Comparison of ENCODE assay signal across 18 cellular contexts in genomic region chr13:23430664-23431063, GRCh38. TPM values are rescaled to one million over a fixed set of nuclear protein-coding genes. Genes with fewer than 3 reads are reported as not detected.
DNase-seq lines count a peak whose midpoint lies in the region; ATAC-seq, FAIRE-seq and TF ChIP-seq lines count a peak whose summit lies in the region.
"Had no signal": no experiment of that assay in that cellular context is flagged by ENCODE, and none has a peak within 500 bp of the region (broad histone marks: within the 10 kb centered on the region; RNA-seq: fewer than 3 reads in every experiment).

No MANE protein-coding gene starts in this region.

- FAIRE-seq in astrocyte (lab: Jason Lieb, UNC), result no peak
- FAIRE-seq: K562 had no signal

- no peaks in the 10 kb centered on the region for H3K36me3 ChIP-seq in astrocyte (ENCODE audit: insufficient read depth, low read length)
- H3K36me3 ChIP-seq in gastrocnemius medialis, result no peaks in the 10 kb centered on the region
- H3K36me3 ChIP-seq in Caco-2 (ENCODE audit: control insufficient read depth, insufficient read depth, low read length), result no peaks in the 10 kb centered on the region

- no peak overlapping the region for H3K27ac ChIP-seq in astrocyte (ENCODE audit: low read depth, low read length)
- H3K27ac ChIP-seq in gastrocnemius medialis, result peak overlapping the region; percentile 90 to 97 (median 95)

- H3K79me2 ChIP-seq in astrocyte (ENCODE audit: insufficient read depth, low read length), result peaks cover 63% of the 10 kb centered on the region

- ATAC-seq in gastrocnemius medialis, result no peak
- ATAC-seq: HCT116, K562 had no signal

- peaks cover 3% of the 10 kb centered on the region for H3K27me3 Mint-ChIP-seq in astrocyte (ENCODE audit: low read depth, unreplicated experiment)
- H3K27me3 Mint-ChIP-seq in glutamatergic neuron (ENCODE audit: unreplicated experiment), result peaks cover 4% of the 10 kb centered on the region
- H3K27me3 Mint-ChIP-seq in Caco-2 (ENCODE audit: insufficient read depth, unreplicated experiment), result peaks cover 4% of the 10 kb centered on the region

- H3K9ac ChIP-seq in astrocyte (ENCODE audit: low read length), result no peak overlapping the region

- H3K27me3 ChIP-seq in astrocyte (ENCODE audit: insufficient read depth, low read length) (no peaks in the 10 kb centered on the region), gastrocnemius medialis (no peaks in the 10 kb centered on the region), Caco-2 (replicated peaks; ENCODE audit: control insufficient read depth, insufficient read depth, low read length) (no peaks in the 10 kb centered on the region)

- in situ Hi-C loops in gastrocnemius medialis (cut with MboI; ENCODE audit: low sequenced_read_pairs in 4 of 4), result loop anchor here in 1 of 4 donors (25.0 kb wide), 1 partner anchor 243 kb away; the partner anchor contains the start of gene SGCG

- intact Hi-C loops in gastrocnemius medialis (cut with DNase I; ENCODE audit: low total_unique reads) (no loop called here), Caco-2 (cut with micrococcal nuclease; ENCODE audit: unreplicated experiment) (loop anchor here (5.0 kb wide), 1 partner anchor 53 kb away; no protein-coding TSS in a partner anchor)

- H3K4me2 ChIP-seq in astrocyte (ENCODE audit: low read length), result peak overlapping the region; percentile 84

- H3K4me3 Mint-ChIP-seq in astrocyte (ENCODE audit: unreplicated experiment), result no peak overlapping the region
- peak overlapping the region; percentile 96 for H3K4me3 Mint-ChIP-seq in glutamatergic neuron (ENCODE audit: unreplicated experiment)
- no peak overlapping the region for H3K4me3 Mint-ChIP-seq in Caco-2 (ENCODE audit: unreplicated experiment)

- CTCF ChIA-PET in Caco-2 (lab: Charles Lee), result no interaction called here

- POLR2A ChIA-PET in Caco-2 (lab: Charles Lee), result no interaction called here

- TF ChIP-seq CTCF in HFF-Myc (IDR thresholded peaks at IDR 0.05; ENCODE audit: low read depth, low read length, missing control alignments) (no peak), astrocyte (IDR thresholded peaks at IDR 0.05; ENCODE audit: insufficient read depth, low read depth, low read length) (no peak), glutamatergic neuron (IDR thresholded peaks at IDR 0.05; ENCODE audit: partially characterized antibody, unreplicated experiment) (no peak), gastrocnemius medialis (IDR thresholded peaks at IDR 0.05 in 4 of 5, conservative IDR thresholded peaks at IDR 0.05 in 1 of 5) (no peak), Caco-2 (IDR thresholded peaks at IDR 0.05; ENCODE audit: insufficient read depth in 1 of 2, low read depth in 1 of 2, low read length in 1 of 2, severe bottlenecking in 1 of 2, unreplicated experiment in 1 of 2) (no peak)

- peaks cover 2% of the 10 kb centered on the region for H3K36me3 Mint-ChIP-seq in astrocyte (ENCODE audit: low read depth, unreplicated experiment)
- no peaks in the 10 kb centered on the region for H3K36me3 Mint-ChIP-seq in glutamatergic neuron (ENCODE audit: unreplicated experiment)
- H3K36me3 Mint-ChIP-seq in Caco-2 (ENCODE audit: insufficient read depth, unreplicated experiment), result no peaks in the 10 kb centered on the region

- peak overlapping the region; percentile 74 for H3K4me3 ChIP-seq in HFF-Myc (replicated peaks; ENCODE audit: low read depth, low read length)
- peak overlapping the region; percentile 27 for H3K4me3 ChIP-seq in astrocyte (ENCODE audit: insufficient read depth, low read depth, low read length)
- H3K4me3 ChIP-seq in gastrocnemius medialis, result peak overlapping the region in 2 of 4 donors; percentile 4 to 76
- no peak overlapping the region for H3K4me3 ChIP-seq in Caco-2 (ENCODE audit: low read depth, low read length)
- H3K4me3 ChIP-seq: K562 had no signal

- H3K4me1 ChIP-seq in astrocyte (ENCODE audit: insufficient read depth, low read length) (peaks cover 33% of the 10 kb centered on the region), gastrocnemius medialis (peaks cover 41 to 44% of the 10 kb centered on the region in 2 donors), Caco-2 (no peaks in the 10 kb centered on the region)

- H3K9me3 ChIP-seq in astrocyte (ENCODE audit: insufficient read depth, low read depth, low read length) (no peaks in the 10 kb centered on the region), gastrocnemius medialis (no peaks in the 10 kb centered on the region), Caco-2 (no peaks in the 10 kb centered on the region)

- no peak for TF ChIP-seq POLR2A in gastrocnemius medialis (IDR thresholded peaks at IDR 0.05)

- DNase-seq in HFF-Myc (ENCODE audit: extremely low read depth, low read depth), result no peak
- DNase-seq in astrocyte (ENCODE audit: low read depth), result no peak
- DNase-seq in glutamatergic neuron, result no peak
- DNase-seq in gastrocnemius medialis, result no peak
- no peak for DNase-seq in Caco-2
- DNase-seq in DMS114 treated with DMSO at 0.1 percent for 48 hours (lab: John Stamatoyannopoulos, UW; ENCODE audit: unreplicated experiment), result no peak
- DNase-seq in stimulated activated CD4-positive, alpha-beta T cell treated with anti-CD3 and anti-CD28 coated beads, Interleukin-4, amount 100 ng/mL, for 4 hours, result no peak
- DNase-seq in GM19240 (ENCODE audit: insufficient read length, low spot score), result no peak
- DNase-seq: ACHN, AML-193, DMS79, MV-4-11, NCI-H1417, NCI-H187 treated with DMSO at 0.1 percent for 48 hours, NCI-H510A treated with DMSO at 0.1 percent for 48 hours, SHP77 had no signal

- H3K4me1 Mint-ChIP-seq in astrocyte (ENCODE audit: low read depth, unreplicated experiment) (peaks cover 28% of the 10 kb centered on the region), glutamatergic neuron (ENCODE audit: low read depth, unreplicated experiment) (peaks cover 37% of the 10 kb centered on the region), Caco-2 (ENCODE audit: low read depth, unreplicated experiment) (peaks cover 14% of the 10 kb centered on the region)

- H3K9me3 Mint-ChIP-seq in astrocyte (ENCODE audit: unreplicated experiment) (no peaks in the 10 kb centered on the region), glutamatergic neuron (ENCODE audit: unreplicated experiment) (peaks cover 14% of the 10 kb centered on the region), Caco-2 (ENCODE audit: unreplicated experiment) (no peaks in the 10 kb centered on the region)

- no peaks in the 10 kb centered on the region for H4K20me1 ChIP-seq in astrocyte (ENCODE audit: insufficient read depth, low read length)

- no TSS peak for BruUV-seq in Caco-2 (replicated peaks; lab: Mats Ljungman, UMichigan)

- no peak overlapping the region for H3K27ac Mint-ChIP-seq in astrocyte (ENCODE audit: unreplicated experiment)
- H3K27ac Mint-ChIP-seq in glutamatergic neuron (ENCODE audit: unreplicated experiment), result peak overlapping the region; percentile 5
- H3K27ac Mint-ChIP-seq in Caco-2 (ENCODE audit: unreplicated experiment), result no peak overlapping the region

- no peak overlapping the region for H2AFZ ChIP-seq in astrocyte (ENCODE audit: low read depth, low read length)

RNA-seq across cellular contexts. Expression of gene SACS, which starts 2.8 kb away (rescaled TPM):
- total RNA-seq in astrocyte (78.8 and 79.4 TPM in 2 replicates), glutamatergic neuron (ENCODE audit: unreplicated experiment) (132 TPM), gastrocnemius medialis (10 to 100 TPM; 23.8 to 36.5 (median 31.8) TPM), Caco-2 (2022) (4.5 and 4.9 TPM in 2 replicates)
